8 cellular contexts compared by ENCODE assay signal in the genomic region with DNA sequence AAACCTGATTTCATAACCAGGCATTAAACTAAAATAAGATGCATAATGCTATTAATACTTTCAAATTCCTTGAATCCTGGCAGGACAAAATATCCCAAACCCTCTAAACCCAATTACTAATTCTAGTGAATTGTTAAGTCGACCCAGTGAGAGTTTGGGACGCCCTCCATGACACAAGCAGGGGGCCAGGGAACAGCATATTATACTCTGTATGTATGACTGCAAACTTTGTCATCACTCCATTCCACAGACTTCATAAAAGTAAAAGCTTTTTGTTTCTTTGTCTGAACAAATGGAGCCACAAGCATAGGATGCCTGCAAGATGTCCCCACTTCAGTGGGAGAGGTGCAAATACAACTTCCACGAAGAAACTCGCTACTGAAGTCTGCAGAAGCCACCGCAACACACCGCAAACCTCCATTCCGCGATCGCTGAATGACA. TPM values are rescaled to one million over a fixed set of nuclear protein-coding genes. Genes with fewer than 3 reads are reported as not detected.
DNase-seq lines count a peak whose midpoint lies in the region; ATAC-seq and TF ChIP-seq lines count a peak whose summit lies in the region.

No MANE protein-coding gene starts in this region.

- BruUV-seq in HCT116 (replicated peaks; lab: Mats Ljungman, UMichigan): no TSS peak

- no peak for TF ChIP-seq RAD21 in HCT116 (IDR thresholded peaks at IDR 0.05; ENCODE audit: low read depth)

- H3K4me2 ChIP-seq in HCT116 (ENCODE audit: low read length): peak overlapping the region; percentile 88

- RAD21 ChIA-PET in HCT116 (lab: Charles Lee; ENCODE audit: low non-redundant PET in 1 of 2, low total read pairs in 2 of 2, uncharacterized antibody in 2 of 2, unreplicated experiment in 2 of 2): no interaction called here

- WGBS in esophagus muscularis mucosa: 4% methylated on average over 9 of the region's 9 CpGs
- 2 to 4% methylated on average over 9 of the region's 9 CpGs for WGBS in sigmoid colon, 2 donors

- H3K27ac Mint-ChIP-seq in activated B cell treated with CpG ODN at 0.5 μM for 24 hours: peak overlapping the region; percentile 91

- TF ChIP-seq CTCF in HCT116 (IDR thresholded peaks at IDR 0.05 in 2 of 3, conservative IDR thresholded peaks at IDR 0.05 in 1 of 3; ENCODE audit: borderline replicate concordance in 1 of 3, insufficient read depth in 1 of 3, low read depth in 2 of 3, low read length in 2 of 3): no peak
- TF ChIP-seq CTCF in activated B cell treated with CpG ODN at 0.5 μM for 24 hours (IDR thresholded peaks at IDR 0.05): no peak
- TF ChIP-seq CTCF in esophagus muscularis mucosa (IDR thresholded peaks at IDR 0.05): no peak
- no peak for TF ChIP-seq CTCF in sigmoid colon (IDR thresholded peaks at IDR 0.05)

- H3K79me2 ChIP-seq in HCT116 (ENCODE audit: insufficient read depth, low read length): peaks cover 60% of the 10 kb centered on the region

- DNase-seq in HCT116 (ENCODE audit: low read depth, low spot score): no peak
- no peak for DNase-seq in activated B cell treated with CpG ODN at 0.5 μM for 24 hours
- DNase-seq in esophagus muscularis mucosa (ENCODE audit: extremely low spot score): no peak
- DNase-seq in sigmoid colon: no peak
- no peak for DNase-seq in DMS114 treated with DMSO at 0.1 percent for 48 hours (lab: John Stamatoyannopoulos, UW; ENCODE audit: unreplicated experiment)
- DNase-seq in SW480 (ENCODE audit: low spot score): no peak
- no peak for DNase-seq in ACHN

- H3K27me3 ChIP-seq in HCT116 (ENCODE audit: insufficient read depth, low read length): no peaks in the 10 kb centered on the region
- no peaks in the 10 kb centered on the region for H3K27me3 ChIP-seq in esophagus muscularis mucosa
- H3K27me3 ChIP-seq in sigmoid colon: no peaks in the 10 kb centered on the region

- no peaks in the 10 kb centered on the region for H4K20me1 ChIP-seq in HCT116 (ENCODE audit: insufficient read depth)

- in situ Hi-C loops in ACHN (cut with HindIII; ENCODE audit: low pct_ligation_motif_present, low pct_unique_long_range_greater_than_20kb, low sequenced_read_pairs): no loop called here

- H3K9me3 ChIP-seq in HCT116 (ENCODE audit: control insufficient read depth in 1 of 2, insufficient read depth in 1 of 2, low read depth in 1 of 2, low read length in 2 of 2) (no peaks in the 10 kb centered on the region), esophagus muscularis mucosa (no peaks in the 10 kb centered on the region), sigmoid colon (no peaks in the 10 kb centered on the region)

- no peaks in the 10 kb centered on the region for H3K9me3 Mint-ChIP-seq in activated B cell treated with CpG ODN at 0.5 μM for 24 hours

- H3K36me3 ChIP-seq in HCT116 (ENCODE audit: control insufficient read depth in 1 of 2, insufficient read depth in 2 of 2, low read length in 2 of 2): no peaks in the 10 kb centered on the region
- no peaks in the 10 kb centered on the region for H3K36me3 ChIP-seq in esophagus muscularis mucosa
- no peaks in the 10 kb centered on the region for H3K36me3 ChIP-seq in sigmoid colon

- no peak overlapping the region for H2AFZ ChIP-seq in HCT116 (ENCODE audit: low read depth, low read length, poor library complexity, severe bottlenecking)

- TF ChIP-seq POLR2A in HCT116 (IDR thresholded peaks at IDR 0.05; ENCODE audit: borderline replicate concordance, extremely low read depth, insufficient read depth, insufficient read length): no peak
- no peak for TF ChIP-seq POLR2A in esophagus muscularis mucosa (IDR thresholded peaks at IDR 0.05; ENCODE audit: low read depth)
- TF ChIP-seq POLR2A in sigmoid colon (IDR thresholded peaks at IDR 0.05): no peak

- peak overlapping the region; percentile 88 for H3K4me3 Mint-ChIP-seq in activated B cell treated with CpG ODN at 0.5 μM for 24 hours

- H3K36me3 Mint-ChIP-seq in activated B cell treated with CpG ODN at 0.5 μM for 24 hours (ENCODE audit: low read depth): peaks cover 4% of the 10 kb centered on the region

- CTCF ChIA-PET in HCT116 (lab: Charles Lee): no interaction called here
- CTCF ChIA-PET in activated B cell treated with CpG ODN at 0.5 μM for 24 hours (lab: Charles Lee): interaction anchor here (1.0 to 1.3 kb wide), 4 partner anchors 11 to 95 kb away, joined by 3 to 4 read pairs (median 4); no protein-coding TSS in a partner anchor

- ATAC-seq in HCT116 (no peak), activated B cell treated with CpG ODN at 0.5 μM for 24 hours (ENCODE audit: low read depth) (no peak), HG02588 (IDR thresholded peaks at IDR 0.05; ENCODE audit: unreplicated experiment) (no peak)

- peaks cover 3 to 23% of the 10 kb centered on the region in 2 experiments; a peak in 3 of 4 replicates for H3K4me1 ChIP-seq in HCT116 (ENCODE audit: control insufficient read depth in 1 of 2, insufficient read depth in 2 of 2, low read length in 2 of 2)
- H3K4me1 ChIP-seq in esophagus muscularis mucosa: peaks cover 39 to 66% (median 57%) of the 10 kb centered on the region in 4 donors
- peaks cover 0 to 50% (median 32%) of the 10 kb centered on the region in 4 donors for H3K4me1 ChIP-seq in sigmoid colon

- peak overlapping the region; percentile 86 for H3K9ac ChIP-seq in HCT116 (ENCODE audit: low read length)

- intact Hi-C loops in HCT116 (cut with micrococcal nuclease) (no loop called here), activated B cell treated with CpG ODN at 0.5 μM for 24 hours (cut with micrococcal nuclease) (loop anchor here (2.0 to 10.0 kb wide), 4 partner anchors 34 to 1130 kb away; a partner anchor contains a TSS), esophagus muscularis mucosa (cut with DNase I) (loop anchor here (5.0 to 10.0 kb wide), 2 partner anchors 70 to 142 kb away; no protein-coding TSS in a partner anchor), sigmoid colon (cut with DNase I) (no loop called here)

- no peaks in the 10 kb centered on the region; the same call in 1 of the 2 replicates for H3K9me2 ChIP-seq in HCT116 (ENCODE audit: insufficient read depth)

- POLR2A ChIA-PET in HCT116 (lab: Charles Lee): no interaction called here
- POLR2A ChIA-PET in activated B cell treated with CpG ODN at 0.5 μM for 24 hours (lab: Charles Lee): interaction anchor here (0.8 to 3.1 kb wide), 8 partner anchors 9 to 148 kb away, joined by 3 to 11 read pairs (median 6); no protein-coding TSS in a partner anchor

- H3K4me3 ChIP-seq in HCT116 (replicated peaks in 1 of 2; ENCODE audit: low read depth in 1 of 2, low read length in 2 of 2) (peak overlapping the region; percentile 73 to 78), esophagus muscularis mucosa (peak overlapping the region; percentile 88 to 98 (median 96)), sigmoid colon (peak overlapping the region; percentile 71 to 96 (median 85))

- H3K4me1 Mint-ChIP-seq in activated B cell treated with CpG ODN at 0.5 μM for 24 hours: peaks cover 41% of the 10 kb centered on the region

- H3K27ac ChIP-seq in HCT116 (ENCODE audit: low read depth, low read length): peak overlapping the region; percentile 94
- H3K27ac ChIP-seq in esophagus muscularis mucosa (replicated peaks in 1 of 4): peak overlapping the region; percentile 96 to 100 (median 98)
- H3K27ac ChIP-seq in sigmoid colon: peak overlapping the region; percentile 98 to 99 (median 98)

- no peak for TF ChIP-seq EP300 in esophagus muscularis mucosa (IDR thresholded peaks at IDR 0.05)
- TF ChIP-seq EP300 in sigmoid colon (IDR thresholded peaks at IDR 0.05): no peak

- no peaks in the 10 kb centered on the region for H3K27me3 Mint-ChIP-seq in activated B cell treated with CpG ODN at 0.5 μM for 24 hours

TF ChIP-seq in HCT116, 20 proteins besides CTCF, POLR2A, EP300 and RAD21 (continues in another document):
- no peak for TF ChIP-seq ELF1 (IDR thresholded peaks at IDR 0.05; ENCODE audit: borderline replicate concordance, low read depth)
- TF ChIP-seq, protein P1, sequence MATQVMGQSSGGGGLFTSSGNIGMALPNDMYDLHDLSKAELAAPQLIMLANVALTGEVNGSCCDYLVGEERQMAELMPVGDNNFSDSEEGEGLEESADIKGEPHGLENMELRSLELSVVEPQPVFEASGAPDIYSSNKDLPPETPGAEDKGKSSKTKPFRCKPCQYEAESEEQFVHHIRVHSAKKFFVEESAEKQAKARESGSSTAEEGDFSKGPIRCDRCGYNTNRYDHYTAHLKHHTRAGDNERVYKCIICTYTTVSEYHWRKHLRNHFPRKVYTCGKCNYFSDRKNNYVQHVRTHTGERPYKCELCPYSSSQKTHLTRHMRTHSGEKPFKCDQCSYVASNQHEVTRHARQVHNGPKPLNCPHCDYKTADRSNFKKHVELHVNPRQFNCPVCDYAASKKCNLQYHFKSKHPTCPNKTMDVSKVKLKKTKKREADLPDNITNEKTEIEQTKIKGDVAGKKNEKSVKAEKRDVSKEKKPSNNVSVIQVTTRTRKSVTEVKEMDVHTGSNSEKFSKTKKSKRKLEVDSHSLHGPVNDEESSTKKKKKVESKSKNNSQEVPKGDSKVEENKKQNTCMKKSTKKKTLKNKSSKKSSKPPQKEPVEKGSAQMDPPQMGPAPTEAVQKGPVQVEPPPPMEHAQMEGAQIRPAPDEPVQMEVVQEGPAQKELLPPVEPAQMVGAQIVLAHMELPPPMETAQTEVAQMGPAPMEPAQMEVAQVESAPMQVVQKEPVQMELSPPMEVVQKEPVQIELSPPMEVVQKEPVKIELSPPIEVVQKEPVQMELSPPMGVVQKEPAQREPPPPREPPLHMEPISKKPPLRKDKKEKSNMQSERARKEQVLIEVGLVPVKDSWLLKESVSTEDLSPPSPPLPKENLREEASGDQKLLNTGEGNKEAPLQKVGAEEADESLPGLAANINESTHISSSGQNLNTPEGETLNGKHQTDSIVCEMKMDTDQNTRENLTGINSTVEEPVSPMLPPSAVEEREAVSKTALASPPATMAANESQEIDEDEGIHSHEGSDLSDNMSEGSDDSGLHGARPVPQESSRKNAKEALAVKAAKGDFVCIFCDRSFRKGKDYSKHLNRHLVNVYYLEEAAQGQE (IDR thresholded peaks at IDR 0.05; ENCODE audit: low read depth): no peak
- no peak for TF ChIP-seq FOSL1 (IDR thresholded peaks at IDR 0.05; ENCODE audit: low read depth)

RNA-seq across cellular contexts. Expression of a gene that starts 1.2 kb away (rescaled TPM):
- total RNA-seq in HCT116 (2021; ENCODE audit: unreplicated experiment) (38.2 TPM), activated B cell treated with CpG ODN at 0.5 μM for 24 hours (50.4 and 52.9 TPM in 2 replicates), esophagus muscularis mucosa (100 to 1,000 TPM in 1 of 4 donors, 10 to 100 TPM in 3; 26.6 to 106 (median 43.8) TPM), sigmoid colon (10 to 100 TPM; 24.6 to 28.5 (median 26.9) TPM)
- 14.1 and 15.4 TPM in 2 replicates for polyA plus RNA-seq in HCT116 (2012)
- polyA plus RNA-seq in sigmoid colon: 10 to 100 TPM; 10.2 to 13.5 (median 12.9) TPM

Comparison
In these comparisons a context has a peak if more than half of its experiments do, and no peak if none do; other contexts are left out.
1. intact Hi-C loops: an anchor here in activated B cell treated with CpG ODN at 0.5 μM for 24 hours (2.0 to 10.0 kb wide) and esophagus muscularis mucosa (5.0 to 10.0 kb wide); none called in HCT116 and sigmoid colon.